ENCODE assay signal across 8 cellular contexts in the genomic region with DNA sequence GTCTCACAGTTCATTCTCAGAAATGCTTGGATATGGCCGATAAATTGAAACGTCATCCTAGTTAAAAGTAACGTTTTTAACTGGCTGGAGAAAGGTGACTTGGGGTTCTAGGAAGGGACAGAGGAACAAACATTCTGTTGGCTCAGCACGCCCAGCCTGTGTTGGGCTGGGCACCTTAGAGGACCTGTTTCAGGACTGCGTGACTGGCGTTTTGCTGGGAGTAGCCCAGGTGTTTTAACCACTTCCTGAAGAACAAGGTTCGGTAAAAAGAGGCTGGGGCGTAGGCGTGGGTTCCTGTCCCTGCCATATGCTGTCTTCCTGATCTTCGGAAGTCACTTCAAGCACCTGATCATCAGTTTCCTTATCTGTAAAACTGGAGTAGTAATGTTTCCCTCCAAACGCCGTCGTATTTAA.
A peak's percentile ranks its signal among the peaks of the same experiment; 100 is the strongest.
DNase-seq lines count a peak whose midpoint lies in the region; ATAC-seq, FAIRE-seq and TF ChIP-seq lines count a peak whose summit lies in the region.

No MANE protein-coding gene starts in this region.

- H3K4me1 Mint-ChIP-seq in nephron: peaks cover 18% of the 10 kb centered on the region

- no peak for ATAC-seq in HG03520 (IDR thresholded peaks at IDR 0.05; ENCODE audit: unreplicated experiment)

- FAIRE-seq in urothelium cell line (lab: Jason Lieb, UNC): no peak

- H3K27ac Mint-ChIP-seq in nephron: peak overlapping the region; percentile 90 to 99 (median 95)

- peak overlapping the region; percentile 93 for H3K4me3 ChIP-seq in HFF-Myc (replicated peaks; ENCODE audit: low read depth, low read length)

- H3K27me3 Mint-ChIP-seq in nephron (ENCODE audit: low read depth): peaks cover 4% of the 10 kb centered on the region

- peak; percentile 85 for DNase-seq in DMS53 (lab: John Stamatoyannopoulos, UW)
- no peak for DNase-seq in HFF-Myc (ENCODE audit: extremely low read depth, low read depth)
- peak; percentile 35 for DNase-seq in T-helper 9 cell
- peak; percentile 69 for DNase-seq in central memory CD4-positive, alpha-beta T cell
- peak; percentile 37 for DNase-seq in urothelium cell line (ENCODE audit: low spot score)
- no peak for DNase-seq in inferior parietal cortex (ENCODE audit: extremely low spot score)

- H3K36me3 Mint-ChIP-seq in nephron (ENCODE audit: low read depth): peaks cover 18% of the 10 kb centered on the region

- no peak for TF ChIP-seq CTCF in HFF-Myc (IDR thresholded peaks at IDR 0.05; ENCODE audit: low read depth, low read length, missing control alignments)
- TF ChIP-seq CTCF in nephron (IDR thresholded peaks at IDR 0.05; ENCODE audit: unreplicated experiment in 3 of 3): no peak

- H3K4me3 Mint-ChIP-seq in nephron: peak overlapping the region; percentile 94 to 97 (median 94)

- no peaks in the 10 kb centered on the region for H3K9me3 Mint-ChIP-seq in nephron

Comparison
In these comparisons a context has a peak if more than half of its experiments do, and no peak if none do; other contexts are left out.
1. DNase-seq: peak in DMS53 (single experiment), T-helper 9 cell (single experiment), central memory CD4-positive, alpha-beta T cell (single experiment) and urothelium cell line (single experiment); none in HFF-Myc (single experiment) and inferior parietal cortex (single experiment).